ENCODE assay signal across 8 cellular contexts in genomic region chr15:43776718-43777292, GRCh38. TPM values are rescaled to one million over a fixed set of nuclear protein-coding genes. Genes with fewer than 3 reads are reported as not detected.
A peak's percentile ranks its signal among the peaks of the same experiment; 100 is the strongest.
DNase-seq lines count a peak whose midpoint lies in the region; ATAC-seq and TF ChIP-seq lines count a peak whose summit lies in the region.

Gene ELL3, minus strand, starts transcription at chr15:43776966. Its CDS starts 65 bp downstream, at chr15:43776901.

- H3K23ac ChIP-seq in neuronal stem cell (ENCODE audit: low read depth, low read length, poor library complexity), result peak within 1 kb of the TSS; percentile 44

- ATAC-seq in GM21381 (IDR thresholded peaks at IDR 0.05; ENCODE audit: unreplicated experiment), result peak; percentile 39

- H3K4me1 ChIP-seq in HUES48 (ENCODE audit: control insufficient read depth, insufficient read depth, low read length) (peaks cover 10% of the 10 kb centered on the region), PC-9 (replicated peaks; ENCODE audit: insufficient read depth) (no peaks in the 10 kb centered on the region), neuronal stem cell (ENCODE audit: control insufficient read depth in 2 of 2, insufficient read depth in 1 of 2, low read depth in 1 of 2, low read length in 2 of 2) (peaks cover 0 to 7% of the 10 kb centered on the region in 2 donors)

- no peaks in the 10 kb centered on the region for H3K79me1 ChIP-seq in neuronal stem cell (ENCODE audit: low read depth, low read length)

- H3K9ac ChIP-seq in HUES48 (ENCODE audit: low read depth, low read length), result peak within 1 kb of the TSS; percentile 55; the same call in 1 of the 2 replicates
- peak within 1 kb of the TSS; percentile 89 for H3K9ac ChIP-seq in neuronal stem cell (ENCODE audit: low read depth, low read length, poor library complexity)

- H3K27ac ChIP-seq in HUES48 (ENCODE audit: low read depth, low read length) (peak within 1 kb of the TSS; percentile 55), PC-9 (peak within 1 kb of the TSS; percentile 45; the same call in 1 of the 2 replicates), neuronal stem cell (replicated peaks; ENCODE audit: low read length) (no peak within 1 kb of the TSS)

- H3K18ac ChIP-seq in neuronal stem cell (ENCODE audit: low read length), result peak within 1 kb of the TSS; percentile 89

- WGBS in neuronal stem cell (ENCODE audit: extremely low coverage in 2 of 2, insufficient read length in 2 of 2, insufficient replicate concordance in 1 of 2), 2 donors, result no CpG with 5 or more reads among the region's 41 CpGs

- no peaks in the 10 kb centered on the region for H3K9me2 ChIP-seq in PC-9 (ENCODE audit: insufficient read depth)

- H3K27ac Mint-ChIP-seq in activated T-helper 2 cell treated with anti-CD3 and anti-CD28 coated beads, Interferon-gamma antibody, Interleukin-2, Interleukin-4, amounts not matched to agents 10 μg/mL and 5 μg/mL and 100 μg/mL, durations not matched to agents 14 hours and 24 hours and 36 hours, result peak within 1 kb of the TSS; percentile 83

- DNase-seq in COLO829 (ENCODE audit: low spot score), result peak; percentile 11
- peak; percentile 57 to 75 for DNase-seq in PC-9
- DNase-seq in activated T-helper 2 cell treated with anti-CD3 and anti-CD28 coated beads, Interferon-gamma antibody, Interleukin-2, Interleukin-4, amounts not matched to agents 10 μg/mL and 5 μg/mL and 100 μg/mL, durations not matched to agents 14 hours and 24 hours and 36 hours (ENCODE audit: low spot score), result peak; percentile 68
- peak; percentile 35 for DNase-seq in fibroblast of the aortic adventitia (ENCODE audit: low read depth)
- DNase-seq in neuronal stem cell (ENCODE audit: low spot score), result peak; percentile 31
- DNase-seq in superior temporal gyrus (ENCODE audit: extremely low spot score), result peak; percentile 52

- CTCF ChIA-PET in PC-9 (lab: Charles Lee), result interaction anchor here (0.5 to 3.1 kb wide), 5 partner anchors 27 to 1040 kb away, joined by 3 to 10 read pairs (median 7); partner anchors contain the start of gene CDAN1

- H3K36me3 Mint-ChIP-seq in activated T-helper 2 cell treated with anti-CD3 and anti-CD28 coated beads, Interferon-gamma antibody, Interleukin-2, Interleukin-4, amounts not matched to agents 10 μg/mL and 5 μg/mL and 100 μg/mL, durations not matched to agents 14 hours and 24 hours and 36 hours (ENCODE audit: low read depth), result peaks cover 18% of the 10 kb centered on the region

- H4K20me1 ChIP-seq in PC-9 (ENCODE audit: insufficient read depth), result no peaks in the 10 kb centered on the region

- H3K14ac ChIP-seq in neuronal stem cell (ENCODE audit: low read length), result peak within 1 kb of the TSS; percentile 43

- peak within 1 kb of the TSS; percentile 45 for H4K8ac ChIP-seq in neuronal stem cell (ENCODE audit: low read depth, low read length)

- peak within 1 kb of the TSS; percentile 29 for H3K4ac ChIP-seq in neuronal stem cell (ENCODE audit: low read length)

- no TSS peak for BruUV-seq in PC-9 (replicated peaks; lab: Mats Ljungman, UMichigan)

- H3K27me3 ChIP-seq in HUES48 (ENCODE audit: control insufficient read depth, insufficient read depth, low read length), result no peaks in the 10 kb centered on the region
- no peaks in the 10 kb centered on the region for H3K27me3 ChIP-seq in PC-9 (ENCODE audit: insufficient read depth, low read depth)
- peaks cover 0 to 10% (median 2%) of the 10 kb centered on the region in 3 experiments for H3K27me3 ChIP-seq in neuronal stem cell (ENCODE audit: control insufficient read depth in 3 of 3, insufficient read depth in 3 of 3, low read depth in 1 of 3, low read length in 3 of 3)

- peak within 1 kb of the TSS; percentile 68 for H2AK5ac ChIP-seq in neuronal stem cell (ENCODE audit: low read depth, low read length)

- no peak within 1 kb of the TSS for H2BK12ac ChIP-seq in neuronal stem cell (ENCODE audit: low read length)

- peak within 1 kb of the TSS; percentile 35 for H2BK5ac ChIP-seq in neuronal stem cell (ENCODE audit: low read length)

- H3K4me3 ChIP-seq in HUES48 (ENCODE audit: low read depth, low read length) (peak within 1 kb of the TSS; percentile 86), PC-9 (peak within 1 kb of the TSS; percentile 86), fibroblast of the aortic adventitia (ENCODE audit: low read depth, low read length) (peak within 1 kb of the TSS; percentile 80), neuronal stem cell (ENCODE audit: low read length in 2 of 2) (peak within 1 kb of the TSS in 1 of 2 donors; percentile 84)

- intact Hi-C loops in PC-9 (cut with micrococcal nuclease; ENCODE audit: unreplicated experiment), result loop anchor here (2.0 to 10.0 kb wide), 3 partner anchors 24 to 336 kb away; partner anchors contain the start of genes HYPK, MFAP1, SERINC4 and WDR76
- intact Hi-C loops in activated T-helper 2 cell treated with anti-CD3 and anti-CD28 coated beads, Interferon-gamma antibody, Interleukin-2, Interleukin-4, amounts not matched to agents 10 μg/mL and 5 μg/mL and 100 μg/mL, durations not matched to agents 14 hours and 24 hours and 36 hours (cut with micrococcal nuclease), result loop anchor here (1.0 to 2.0 kb wide), 3 partner anchors 16 to 47 kb away; partner anchors contain the start of genes MFAP1 and SERF2

- no peaks in the 10 kb centered on the region for H3K79me2 ChIP-seq in PC-9 (ENCODE audit: low read depth)

- H3K4me2 ChIP-seq in PC-9, result peak within 1 kb of the TSS; percentile 92
- peak within 1 kb of the TSS; percentile 94 for H3K4me2 ChIP-seq in neuronal stem cell (ENCODE audit: insufficient read depth, low read length, poor library complexity, severe bottlenecking)

- peaks cover 26% of the 10 kb centered on the region for H3K36me3 ChIP-seq in HUES48 (ENCODE audit: control insufficient read depth, insufficient read depth, low read length)
- peaks cover 4% of the 10 kb centered on the region; the same call in 1 of the 2 replicates for H3K36me3 ChIP-seq in PC-9 (ENCODE audit: low read depth)
- H3K36me3 ChIP-seq in neuronal stem cell (replicated peaks in 1 of 2; ENCODE audit: control insufficient read depth in 2 of 2, insufficient read depth in 2 of 2, low read length in 2 of 2), result peaks cover 5 to 36% of the 10 kb centered on the region in 2 donors

- POLR2A ChIA-PET in PC-9 (lab: Charles Lee; ENCODE audit: unreplicated experiment), result interaction anchor here (0.5 to 1.1 kb wide), 4 partner anchors 20 to 336 kb away, joined by 3 to 6 read pairs (median 4); partner anchors contain the start of gene MFAP1

- peak within 1 kb of the TSS; percentile 83 for H3K4me3 Mint-ChIP-seq in activated T-helper 2 cell treated with anti-CD3 and anti-CD28 coated beads, Interferon-gamma antibody, Interleukin-2, Interleukin-4, amounts not matched to agents 10 μg/mL and 5 μg/mL and 100 μg/mL, durations not matched to agents 14 hours and 24 hours and 36 hours (ENCODE audit: low read depth)

- peaks cover 28% of the 10 kb centered on the region for H3F3A ChIP-seq in PC-9 (ENCODE audit: insufficient read depth, low read depth)

- H3K9me3 ChIP-seq in HUES48 (ENCODE audit: control insufficient read depth, insufficient read depth, low read length) (no peaks in the 10 kb centered on the region), PC-9 (ENCODE audit: insufficient read depth, low read depth) (no peaks in the 10 kb centered on the region), neuronal stem cell (replicated peaks in 1 of 2; ENCODE audit: control insufficient read depth in 2 of 2, insufficient read depth in 1 of 2, low read depth in 1 of 2, low read length in 2 of 2) (no peaks in the 10 kb centered on the region)

- H2BK15ac ChIP-seq in neuronal stem cell (ENCODE audit: low read length), result peak within 1 kb of the TSS; percentile 90

- peaks cover 9% of the 10 kb centered on the region for H3K27me3 Mint-ChIP-seq in activated T-helper 2 cell treated with anti-CD3 and anti-CD28 coated beads, Interferon-gamma antibody, Interleukin-2, Interleukin-4, amounts not matched to agents 10 μg/mL and 5 μg/mL and 100 μg/mL, durations not matched to agents 14 hours and 24 hours and 36 hours (ENCODE audit: low read depth)

- H3K4me1 Mint-ChIP-seq in activated T-helper 2 cell treated with anti-CD3 and anti-CD28 coated beads, Interferon-gamma antibody, Interleukin-2, Interleukin-4, amounts not matched to agents 10 μg/mL and 5 μg/mL and 100 μg/mL, durations not matched to agents 14 hours and 24 hours and 36 hours (ENCODE audit: low read depth), result peaks cover 7% of the 10 kb centered on the region

- H2AFZ ChIP-seq in PC-9, result peak within 1 kb of the TSS; percentile 97
- H2AFZ ChIP-seq in neuronal stem cell (ENCODE audit: low read length), result no peak within 1 kb of the TSS

- no peaks in the 10 kb centered on the region for H3K9me3 Mint-ChIP-seq in activated T-helper 2 cell treated with anti-CD3 and anti-CD28 coated beads, Interferon-gamma antibody, Interleukin-2, Interleukin-4, amounts not matched to agents 10 μg/mL and 5 μg/mL and 100 μg/mL, durations not matched to agents 14 hours and 24 hours and 36 hours

- no peak within 1 kb of the TSS for H4K91ac ChIP-seq in neuronal stem cell (ENCODE audit: low read depth, low read length, poor library complexity)

- TF ChIP-seq CTCF in PC-9 (conservative IDR thresholded peaks at IDR 0.05) (no peak), fibroblast of the aortic adventitia (IDR thresholded peaks at IDR 0.05; ENCODE audit: insufficient read depth, low read length) (no peak)

- H2BK120ac ChIP-seq in neuronal stem cell (ENCODE audit: low read depth, low read length), result peak within 1 kb of the TSS; percentile 77

RNA-seq across cellular contexts. Expression of gene ELL3, which starts in this region (rescaled TPM):
- total RNA-seq in PC-9 (2021), result 6.1 and 7.0 TPM in 2 replicates
- 1.0 and 1.3 TPM in 2 replicates for total RNA-seq in activated T-helper 2 cell treated with anti-CD3 and anti-CD28 coated beads, Interferon-gamma antibody, Interleukin-2, Interleukin-4, amounts not matched to agents 10 μg/mL and 5 μg/mL and 100 μg/mL, durations not matched to agents 14 hours and 24 hours and 36 hours
- 2.1 and 4.9 TPM in 2 replicates for total RNA-seq in fibroblast of the aortic adventitia (ENCODE audit: low replicate concordance)
- polyA plus RNA-seq in neuronal stem cell (2013, experiment 1 of 2), result 1.1 TPM
- 0.82 TPM for polyA plus RNA-seq in neuronal stem cell (2013, experiment 2 of 2)

Comparison
In these comparisons a context has a peak if more than half of its experiments do, and no peak if none do; other contexts are left out.
1. DNase-seq: peak in every context shown above with its lines; median percentile 68 in activated T-helper 2 cell treated with anti-CD3 and anti-CD28 coated beads, Interferon-gamma antibody, Interleukin-2, Interleukin-4, amounts not matched to agents 10 μg/mL and 5 μg/mL and 100 μg/mL, durations not matched to agents 14 hours and 24 hours and 36 hours; 66 in PC-9; 52 in superior temporal gyrus; 35 in fibroblast of the aortic adventitia; 31 in neuronal stem cell; 11 in COLO829.